In the genomic region with DNA sequence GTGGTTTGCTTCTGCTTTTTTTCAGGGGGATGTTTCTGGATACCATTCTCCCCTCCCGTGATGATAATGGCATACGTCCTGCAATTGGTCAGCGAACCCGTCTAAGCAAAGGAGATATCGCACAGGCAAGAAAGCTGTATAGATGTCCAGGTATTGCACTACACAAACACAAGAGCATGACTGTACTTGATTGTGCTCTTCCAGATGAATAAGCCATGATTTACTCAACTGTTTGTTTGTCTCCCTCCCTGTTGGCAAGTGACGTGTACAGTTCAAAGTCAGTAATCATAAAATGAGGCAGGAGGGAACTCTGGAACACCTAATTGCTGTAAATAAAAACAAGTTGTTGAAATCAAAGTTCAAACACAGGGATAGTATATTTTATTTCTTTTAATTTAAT, we compare ENCODE assay signal across 16 cellular contexts.
"Had no signal": no experiment of that assay in that cellular context is flagged by ENCODE, and none has a peak within 500 bp of the region (broad histone marks: within the 10 kb centered on the region; RNA-seq: fewer than 3 reads in every experiment).

No MANE protein-coding gene starts in this region.

- DNase-seq: activated CD4-positive, alpha-beta T cell treated with anti-CD3 and anti-CD28 coated beads for 4 hours; activated CD8-positive, alpha-beta memory T cell treated with anti-CD3 and anti-CD28 coated beads, Interleukin-2, amount 50 U/mL, for 4 hours; activated CD8-positive, alpha-beta T cell treated with anti-CD3 and anti-CD28 coated beads for 36 hours; activated gamma-delta T cell treated with Interleukin-2 at 50 U/mL for 16 hours; activated naive CD8-positive, alpha-beta T cell treated with anti-CD3 and anti-CD28 coated beads, Interleukin-2, amount 10 ng/mL, durations not matched to agents 7 days and 5 days; activated T-cell treated with anti-CD3 and anti-CD28 coated beads, Interleukin-2, amount 50 U/mL, for 72 hours; aorta; hippocampal formation; lower lobe of right lung; naive thymus-derived CD8-positive, alpha-beta T cell; stimulated activated CD4-positive, alpha-beta T cell treated with anti-CD3 and anti-CD28 coated beads, Interleukin-1b, Interleukin-23, amount 100 ng/mL, for 48 hours; tibial artery had no signal

- H3K27me3 ChIP-seq: gastroesophageal sphincter, neutrophil, right atrium auricular region, tibial artery had no signal

- H3K4me1 ChIP-seq: gastroesophageal sphincter, lower lobe of right lung, right atrium auricular region, tibial artery had no signal

- H3K9me3 ChIP-seq: gastroesophageal sphincter, lower lobe of right lung, neutrophil, tibial artery had no signal

- ATAC-seq: activated CD8-positive, alpha-beta T cell treated with anti-CD3 and anti-CD28 coated beads for 36 hours; activated T-cell treated with anti-CD3 and anti-CD28 coated beads, Interleukin-2, amount 50 U/mL, for 72 hours; gastroesophageal sphincter; lower lobe of right lung; naive thymus-derived CD8-positive, alpha-beta T cell; stimulated activated memory B cell treated with anti-CD40 and anti-IgM and Interleukin-4, amounts not matched to agents 10 μg/mL and 1 μg/mL and 100 μg/mL, for 72 hours had no signal

- H3K27ac ChIP-seq: gastroesophageal sphincter, lower lobe of right lung, neutrophil, right atrium auricular region, tibial artery had no signal

- H3K36me3 ChIP-seq: gastroesophageal sphincter, lower lobe of right lung, neutrophil, right atrium auricular region, tibial artery had no signal

- H3K4me3 ChIP-seq: gastroesophageal sphincter, lower lobe of right lung, right atrium auricular region, tibial artery had no signal
